16 cellular contexts compared by ENCODE assay signal in genomic region chr6:131946404-131946991, GRCh38. TPM values are rescaled to one million over a fixed set of nuclear protein-coding genes. Genes with fewer than 3 reads are reported as not detected.
DNase-seq lines count a peak whose midpoint lies in the region; ATAC-seq, FAIRE-seq and TF ChIP-seq lines count a peak whose summit lies in the region.
"Had no signal": no experiment of that assay in that cellular context is flagged by ENCODE, and none has a peak within 500 bp of the region (broad histone marks: within the 10 kb centered on the region; RNA-seq: fewer than 3 reads in every experiment).

No MANE protein-coding gene starts in this region.

- H3K4me1 ChIP-seq in astrocyte (ENCODE audit: insufficient read depth, low read length) (peaks cover under 1% of the 10 kb centered on the region), tibial artery (peaks cover 0 to 18% (median 8%) of the 10 kb centered on the region in 4 donors)

- H3K27me3 Mint-ChIP-seq in astrocyte (ENCODE audit: low read depth, unreplicated experiment): no peaks in the 10 kb centered on the region
- H3K27me3 Mint-ChIP-seq in T-helper 17 cell: peaks cover 44% of the 10 kb centered on the region

- peak overlapping the region; percentile 98 for H3K9ac ChIP-seq in astrocyte (ENCODE audit: low read length)

- no peak for TF ChIP-seq POLR2A in GM12892 (IDR thresholded peaks at IDR 0.05; ENCODE audit: low read depth, low read length)

- intact Hi-C loops in tibial artery (cut with DNase I; ENCODE audit: low total_unique reads): no loop called here

- FAIRE-seq in astrocyte (lab: Jason Lieb, UNC) (no peak), GM12892 (lab: Jason Lieb, UNC) (no peak)

- no peaks in the 10 kb centered on the region for H3K9me3 Mint-ChIP-seq in astrocyte (ENCODE audit: unreplicated experiment)
- H3K9me3 Mint-ChIP-seq: activated CD4-positive, alpha-beta T cell treated with anti-CD3 and anti-CD28 coated beads, Interleukin-2, amount 10 ng/mL, durations not matched to agents 24 days and 14 days; activated T-helper 2 cell treated with anti-CD3 and anti-CD28 coated beads, Interferon-gamma antibody, Interleukin-2, Interleukin-4, amounts not matched to agents 10 μg/mL and 5 μg/mL and 100 μg/mL, durations not matched to agents 14 hours and 24 hours and 36 hours had no signal

- H3K27ac ChIP-seq in astrocyte (ENCODE audit: low read depth, low read length) (peak overlapping the region; percentile 33), tibial artery (peak overlapping the region; percentile 94 to 96)

- peak overlapping the region; percentile 91 for H3K4me3 ChIP-seq in astrocyte (ENCODE audit: insufficient read depth, low read depth, low read length)
- no peak overlapping the region for H3K4me3 ChIP-seq in fibroblast of villous mesenchyme (ENCODE audit: low read depth, low read length)
- no peak overlapping the region for H3K4me3 ChIP-seq in tibial artery

- H3K79me2 ChIP-seq in astrocyte (ENCODE audit: insufficient read depth, low read length): peaks cover 23% of the 10 kb centered on the region

- no peaks in the 10 kb centered on the region for H3K9me3 ChIP-seq in astrocyte (ENCODE audit: insufficient read depth, low read depth, low read length)
- H3K9me3 ChIP-seq in tibial artery: no peaks in the 10 kb centered on the region
- no peaks in the 10 kb centered on the region for H3K9me3 ChIP-seq in T-helper 17 cell (ENCODE audit: control insufficient read depth, low read length, poor library complexity, severe bottlenecking)

- DNase-seq in HT1080 (ENCODE audit: low read depth) (peak; percentile 15), astrocyte (ENCODE audit: low read depth) (peak; percentile 67), fibroblast of villous mesenchyme (ENCODE audit: low read depth) (peak; percentile 50), tibial artery (no peak), T-helper 17 cell (no peak), GM12892 (ENCODE audit: insufficient read length) (no peak), NCI-H774 (lab: John Stamatoyannopoulos, UW) (no peak)
- DNase-seq: activated CD4-positive, alpha-beta T cell treated with anti-CD3 and anti-CD28 coated beads, Interleukin-2, amount 10 ng/mL, durations not matched to agents 24 days and 14 days; caudate nucleus; foreskin melanocyte; Kasumi-1; left colon; naive thymus-derived CD4-positive, alpha-beta T cell; T-helper 1 cell had no signal

- H3K36me3 Mint-ChIP-seq in astrocyte (ENCODE audit: low read depth, unreplicated experiment) (peaks cover 14% of the 10 kb centered on the region), T-helper 17 cell (ENCODE audit: low read depth) (peaks cover 3% of the 10 kb centered on the region)

- H3K4me3 Mint-ChIP-seq in astrocyte (ENCODE audit: unreplicated experiment) (peak overlapping the region; percentile 81), T-helper 17 cell (no peak overlapping the region)
- H3K4me3 Mint-ChIP-seq: activated CD4-positive, alpha-beta T cell treated with anti-CD3 and anti-CD28 coated beads, Interleukin-2, amount 10 ng/mL, durations not matched to agents 24 days and 14 days; naive thymus-derived CD4-positive, alpha-beta T cell had no signal

- H3K27me3 ChIP-seq in astrocyte (ENCODE audit: insufficient read depth, low read length) (no peaks in the 10 kb centered on the region), tibial artery (no peaks in the 10 kb centered on the region)

- peak overlapping the region; percentile 86 for H3K4me2 ChIP-seq in astrocyte (ENCODE audit: low read length)

- peaks cover 40% of the 10 kb centered on the region for H4K20me1 ChIP-seq in astrocyte (ENCODE audit: insufficient read depth, low read length)

- H2AFZ ChIP-seq in astrocyte (ENCODE audit: low read depth, low read length): no peak overlapping the region

- H3K27ac Mint-ChIP-seq in astrocyte (ENCODE audit: unreplicated experiment) (peak overlapping the region; percentile 16), T-helper 17 cell (no peak overlapping the region)
- H3K27ac Mint-ChIP-seq: activated CD4-positive, alpha-beta T cell treated with anti-CD3 and anti-CD28 coated beads, Interleukin-2, amount 10 ng/mL, durations not matched to agents 24 days and 14 days; activated T-helper 2 cell treated with anti-CD3 and anti-CD28 coated beads, Interferon-gamma antibody, Interleukin-2, Interleukin-4, amounts not matched to agents 10 μg/mL and 5 μg/mL and 100 μg/mL, durations not matched to agents 14 hours and 24 hours and 36 hours; naive thymus-derived CD4-positive, alpha-beta T cell had no signal

- ATAC-seq in T-helper 17 cell (no peak), HG02973 (IDR thresholded peaks at IDR 0.05; ENCODE audit: unreplicated experiment) (no peak)
- ATAC-seq: left colon; naive thymus-derived CD4-positive, alpha-beta T cell had no signal

- H3K4me1 Mint-ChIP-seq in astrocyte (ENCODE audit: low read depth, unreplicated experiment) (peaks cover 12% of the 10 kb centered on the region), T-helper 17 cell (peaks cover 10% of the 10 kb centered on the region)

- TF ChIP-seq CTCF in astrocyte (IDR thresholded peaks at IDR 0.05; ENCODE audit: insufficient read depth, low read depth, low read length) (no peak), fibroblast of villous mesenchyme (IDR thresholded peaks at IDR 0.05; ENCODE audit: insufficient read depth, low read depth, low read length) (no peak), tibial artery (IDR thresholded peaks at IDR 0.05) (no peak)

- peaks cover 9% of the 10 kb centered on the region for H3K36me3 ChIP-seq in astrocyte (ENCODE audit: insufficient read depth, low read length)
- peaks cover 5 to 15% (median 14%) of the 10 kb centered on the region in 3 donors for H3K36me3 ChIP-seq in tibial artery

RNA-seq across cellular contexts. Expression of gene CCN2, which starts 4.7 kb away (rescaled TPM):
- 25.7 and 41.6 TPM in 2 replicates for total RNA-seq in HT1080 (2014; rRNA removed; shearing (Covaris generic))
- 411 and 567 TPM in 2 replicates for polyA plus RNA-seq in HT1080 (2015; cell fraction: cytosol; rRNA removed)
- 1,331 and 1,345 TPM in 2 replicates for polyA plus RNA-seq in HT1080 (2015; cell fraction: nucleus; rRNA removed)
- total RNA-seq in astrocyte (1,138 and 1,253 TPM in 2 replicates), fibroblast of villous mesenchyme (177 and 217 TPM in 2 replicates), T-helper 17 cell (under 1 TPM in 1 of 2 donors, not detected in 1; 0.20 TPM)
- polyA plus RNA-seq in GM12892 (2012; ENCODE audit: missing spikeins): not detected
- total RNA-seq: activated CD4-positive, alpha-beta T cell treated with anti-CD3 and anti-CD28 coated beads, Interleukin-2, amount 10 ng/mL, durations not matched to agents 24 days and 14 days; activated T-helper 2 cell treated with anti-CD3 and anti-CD28 coated beads, Interferon-gamma antibody, Interleukin-2, Interleukin-4, amounts not matched to agents 10 μg/mL and 5 μg/mL and 100 μg/mL, durations not matched to agents 14 hours and 24 hours and 36 hours; naive thymus-derived CD4-positive, alpha-beta T cell had no signal
- polyA plus RNA-seq: naive thymus-derived CD4-positive, alpha-beta T cell had no signal

Comparison
In these comparisons a context has a peak if more than half of its experiments do, and no peak if none do; other contexts are left out.
1. DNase-seq: peak in HT1080 (single experiment), astrocyte (single experiment) and fibroblast of villous mesenchyme (single experiment); none in tibial artery (0 of 2), T-helper 17 cell (0 of 3), GM12892 (single experiment) and NCI-H774 (single experiment).
2. RNA of gene CCN2, which starts 4.7 kb away (total RNA-seq): 1,138 to 1,253 TPM in astrocyte, 177 to 217 TPM in fibroblast of villous mesenchyme and 25.7 to 41.6 TPM in HT1080; 0.20 TPM in T-helper 17 cell; every median in the first group is over 10 times any median in the second.